17 cellular contexts compared by ENCODE assay signal in the genomic region with DNA sequence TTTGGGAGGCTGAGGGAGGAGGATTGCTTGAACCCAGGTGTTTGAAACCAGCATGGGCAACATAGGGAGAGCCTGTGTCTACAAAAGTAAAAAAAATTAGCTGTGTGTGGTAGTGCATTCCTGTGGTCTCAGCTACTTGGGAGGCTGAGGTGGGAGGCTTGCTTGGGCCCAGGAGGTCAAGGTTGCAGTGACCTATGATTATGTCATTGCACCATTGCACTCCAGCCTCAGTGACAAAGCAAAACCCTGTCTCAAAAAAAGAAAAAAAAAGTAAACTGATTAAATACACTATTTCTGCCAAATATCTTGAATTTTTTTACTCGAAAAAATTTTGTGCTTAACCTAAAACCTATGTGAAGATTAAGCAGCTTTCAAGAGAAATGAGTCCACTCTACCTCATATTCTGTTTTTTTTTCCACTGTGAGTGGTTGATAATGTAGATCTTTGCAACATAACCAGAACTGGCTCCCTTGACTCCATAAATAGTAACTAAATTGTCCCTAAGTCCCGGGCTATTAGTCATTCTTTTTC. TPM values are rescaled to one million over a fixed set of nuclear protein-coding genes. Genes with fewer than 3 reads are reported as not detected.
DNase-seq lines count a peak whose midpoint lies in the region; ATAC-seq and TF ChIP-seq lines count a peak whose summit lies in the region.
"Had no signal": no experiment of that assay in that cellular context is flagged by ENCODE, and none has a peak within 500 bp of the region (broad histone marks: within the 10 kb centered on the region; RNA-seq: fewer than 3 reads in every experiment).

No MANE protein-coding gene starts in this region.

- peak; percentile 59 for ATAC-seq in sciatic nerve
- ATAC-seq in GM21576 (IDR thresholded peaks at IDR 0.05; ENCODE audit: unreplicated experiment): no peak
- ATAC-seq in gastroesophageal sphincter: no peak

- H4K20me1 ChIP-seq in Karpas-422 (ENCODE audit: insufficient read depth, low read depth, low read length): no peaks in the 10 kb centered on the region

- H3K9ac ChIP-seq in Karpas-422 (ENCODE audit: low read length): no peak overlapping the region

- no peak for TF ChIP-seq EP300 in gastroesophageal sphincter (IDR thresholded peaks at IDR 0.05)

- TF ChIP-seq CTCF in NB4 (IDR thresholded peaks at IDR 0.05; ENCODE audit: low read depth, low read length) (no peak), cardiac fibroblast (IDR thresholded peaks at IDR 0.05; ENCODE audit: low read depth, low read length) (no peak), gastroesophageal sphincter (IDR thresholded peaks at IDR 0.05) (no peak)

- WGBS in gastroesophageal sphincter (ENCODE audit: low coverage in 1 of 2), 2 donors: 65 to 66% methylated on average over 2 of the region's 2 CpGs

- H3K27me3 ChIP-seq in Karpas-422 (ENCODE audit: low read length): no peaks in the 10 kb centered on the region
- H3K27me3 ChIP-seq in HAP-1 (ENCODE audit: low read depth): no peaks in the 10 kb centered on the region
- no peaks in the 10 kb centered on the region for H3K27me3 ChIP-seq in gastroesophageal sphincter

- H3K36me3 ChIP-seq in Karpas-422 (ENCODE audit: insufficient read depth, low read length) (no peaks in the 10 kb centered on the region), HAP-1 (replicated peaks) (no peaks in the 10 kb centered on the region), gastroesophageal sphincter (no peaks in the 10 kb centered on the region)

- no peaks in the 10 kb centered on the region for H3K9me3 ChIP-seq in Karpas-422 (ENCODE audit: low read length)
- H3K9me3 ChIP-seq in HAP-1: no peaks in the 10 kb centered on the region
- H3K9me3 ChIP-seq in gastroesophageal sphincter: no peaks in the 10 kb centered on the region

- DNase-seq in EL (peak; percentile 82), NB4 (ENCODE audit: low read depth) (peak; percentile 65), cardiac fibroblast (ENCODE audit: low read depth in 2 of 2) (peak; percentile 87), sciatic nerve (ENCODE audit: low spot score) (no peak), Karpas-422 (no peak), HAP-1 (ENCODE audit: low spot score in 2 of 2) (no peak)
- DNase-seq: activated CD4-positive, alpha-beta T cell treated with anti-CD3 and anti-CD28 coated beads, Interleukin-2, amount 50 U/mL, for 4 hours; central memory CD4-positive, alpha-beta T cell; DMS 273 treated with DMSO at 0.1 percent for 48 hours; NCI-H1092 treated with DMSO at 0.1 percent for 48 hours; RPMI8226; small intestine; T-helper 9 cell had no signal

- H3K4me3 ChIP-seq in NB4 (ENCODE audit: low read depth, low read length) (no peak overlapping the region), cardiac fibroblast (replicated peaks in 1 of 2; ENCODE audit: low read depth in 2 of 2, low read length in 2 of 2) (no peak overlapping the region), Karpas-422 (ENCODE audit: low read length) (no peak overlapping the region), HAP-1 (no peak overlapping the region), gastroesophageal sphincter (no peak overlapping the region)

- no peaks in the 10 kb centered on the region for H3K79me2 ChIP-seq in Karpas-422 (ENCODE audit: low read length)

- no peak overlapping the region for H3K27ac ChIP-seq in Karpas-422 (ENCODE audit: low read length)
- no peak overlapping the region for H3K27ac ChIP-seq in gastroesophageal sphincter
- H3K27ac ChIP-seq: epithelial cell of prostate, HL-60 had no signal

- H3K9me2 ChIP-seq in Karpas-422 (replicated peaks; ENCODE audit: insufficient read depth, low read length): no peaks in the 10 kb centered on the region

- intact Hi-C loops in sciatic nerve (cut with DNase I): no loop called here

- H2AFZ ChIP-seq in Karpas-422 (ENCODE audit: low read length): no peak overlapping the region

- TF ChIP-seq POLR2A in NB4 (IDR thresholded peaks at IDR 0.05; ENCODE audit: extremely low read depth, insufficient read length) (no peak), gastroesophageal sphincter (IDR thresholded peaks at IDR 0.05) (no peak)

- H3K4me1 ChIP-seq in Karpas-422 (ENCODE audit: low read length): no peaks in the 10 kb centered on the region
- H3K4me1 ChIP-seq in HAP-1: no peaks in the 10 kb centered on the region
- H3K4me1 ChIP-seq in gastroesophageal sphincter: no peaks in the 10 kb centered on the region

- H3K4me2 ChIP-seq in Karpas-422 (ENCODE audit: low read depth, low read length, poor library complexity, severe bottlenecking): no peak overlapping the region

- in situ Hi-C loops in HAP-1 (cut with MboI; ENCODE audit: low sequenced_read_pairs): no loop called here

RNA-seq across cellular contexts. Expression of gene ZNF281, which starts 19.4 kb away (rescaled TPM):
- total RNA-seq in sciatic nerve (16.1 TPM), gastroesophageal sphincter (10 to 100 TPM; 12.1 to 13.4 (median 13.2) TPM)
- 21.7 and 31.1 TPM in 2 replicates for total RNA-seq in Karpas-422 (2014; rRNA removed; shearing (Covaris generic); ENCODE audit: low replicate concordance)

Comparison
In these comparisons a context has a peak if more than half of its experiments do, and no peak if none do; other contexts are left out.
1. DNase-seq: peak in EL (single experiment), NB4 (single experiment) and cardiac fibroblast (2 of 2); none in sciatic nerve (single experiment), Karpas-422 (single experiment) and HAP-1 (0 of 2).